In the genomic region with DNA sequence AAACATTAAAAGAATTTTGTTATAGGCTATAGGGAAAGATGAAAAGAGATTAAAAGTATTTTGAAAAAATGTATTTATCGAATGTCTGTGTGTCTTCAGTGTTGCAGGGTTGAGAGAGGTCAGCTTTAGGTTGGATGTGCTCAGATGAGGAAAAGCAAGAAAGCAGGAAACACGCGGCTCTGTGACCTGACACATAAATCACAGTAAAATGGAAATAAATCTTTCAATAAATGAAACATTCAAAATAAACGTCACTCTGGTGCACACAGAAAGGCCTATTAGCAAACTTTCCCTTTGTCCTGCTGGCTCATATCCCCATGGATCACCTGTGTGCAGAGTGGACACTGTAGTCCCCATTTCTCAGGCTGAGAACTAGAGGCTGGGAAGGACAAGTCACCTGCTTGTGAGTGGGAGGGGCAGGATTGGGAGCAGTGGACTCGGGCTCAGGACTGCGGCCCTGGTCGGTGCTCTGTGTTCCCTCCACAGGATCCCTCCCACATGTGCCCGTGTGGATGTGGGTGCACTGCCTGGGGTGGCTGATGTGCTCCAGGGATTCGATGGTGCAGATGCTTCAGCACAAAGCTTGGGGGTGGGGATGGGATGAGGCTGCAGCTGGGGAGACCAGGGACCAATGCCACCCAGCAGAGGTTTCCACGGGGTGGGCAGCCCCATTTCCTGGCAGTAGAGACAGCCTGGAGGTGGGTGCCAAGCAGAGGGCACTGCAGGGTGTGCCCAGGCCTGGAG, we compare ENCODE assay signal across 18 cellular contexts.
"Had no signal": no experiment of that assay in that cellular context is flagged by ENCODE, and none has a peak within 500 bp of the region (broad histone marks: within the 10 kb centered on the region; RNA-seq: fewer than 3 reads in every experiment).

No MANE protein-coding gene starts in this region.

- H3K4me3 Mint-ChIP-seq: mesothelial cell of epicardium, neural progenitor cell had no signal

- H3K4me3 ChIP-seq: ascending aorta, breast epithelium, lower lobe of right lung, neural progenitor cell, pancreas, sigmoid colon, spleen, thoracic aorta, upper lobe of right lung had no signal

- H3K27ac ChIP-seq: ascending aorta, breast epithelium, epithelial cell of prostate, lower lobe of right lung, neural progenitor cell, pancreas, sigmoid colon, thoracic aorta, upper lobe of right lung had no signal

- H3K4me1 ChIP-seq: ascending aorta, breast epithelium, lower lobe of right lung, neural progenitor cell, pancreas, sigmoid colon, upper lobe of right lung had no signal

- H3K36me3 ChIP-seq: ascending aorta, breast epithelium, lower lobe of right lung, neural progenitor cell, pancreas, sigmoid colon, spleen, thoracic aorta, upper lobe of right lung had no signal

- H3K4me2 ChIP-seq: neural progenitor cell had no signal

- DNase-seq: activated CD4-positive, alpha-beta T cell treated with anti-CD3 and anti-CD28 coated beads, Interleukin-2, amount 50 U/mL, for 4 hours; activated naive CD4-positive, alpha-beta T cell; activated T-cell treated with anti-CD3 and anti-CD28 coated beads, Interleukin-2, amount 50 U/mL, for 48 hours; dermis blood vessel endothelial cell; left cardiac atrium; lower lobe of right lung; pancreas; sigmoid colon; spleen; T1000; upper lobe of right lung had no signal

- H3K9ac ChIP-seq: neural progenitor cell had no signal

- ATAC-seq: activated CD4-positive, CD25-positive, alpha-beta regulatory T cell treated with anti-CD3 and anti-CD28 coated beads, Interleukin-2, amount 50 U/mL, for 24 hours; left cardiac atrium; lower lobe of right lung; pancreas; upper lobe of right lung had no signal

- H3K9me3 Mint-ChIP-seq: mesothelial cell of epicardium, neural progenitor cell had no signal

- H3K4me1 Mint-ChIP-seq: mesothelial cell of epicardium, neural progenitor cell had no signal

- H3K27ac Mint-ChIP-seq: mesothelial cell of epicardium, neural progenitor cell had no signal

- H3K27me3 ChIP-seq: pancreas, sigmoid colon, spleen, upper lobe of right lung had no signal

- H3K9me3 ChIP-seq: ascending aorta, breast epithelium, lower lobe of right lung, pancreas, sigmoid colon, spleen, thoracic aorta, upper lobe of right lung had no signal

- H3K36me3 Mint-ChIP-seq: mesothelial cell of epicardium, neural progenitor cell had no signal
